In the genomic region with DNA sequence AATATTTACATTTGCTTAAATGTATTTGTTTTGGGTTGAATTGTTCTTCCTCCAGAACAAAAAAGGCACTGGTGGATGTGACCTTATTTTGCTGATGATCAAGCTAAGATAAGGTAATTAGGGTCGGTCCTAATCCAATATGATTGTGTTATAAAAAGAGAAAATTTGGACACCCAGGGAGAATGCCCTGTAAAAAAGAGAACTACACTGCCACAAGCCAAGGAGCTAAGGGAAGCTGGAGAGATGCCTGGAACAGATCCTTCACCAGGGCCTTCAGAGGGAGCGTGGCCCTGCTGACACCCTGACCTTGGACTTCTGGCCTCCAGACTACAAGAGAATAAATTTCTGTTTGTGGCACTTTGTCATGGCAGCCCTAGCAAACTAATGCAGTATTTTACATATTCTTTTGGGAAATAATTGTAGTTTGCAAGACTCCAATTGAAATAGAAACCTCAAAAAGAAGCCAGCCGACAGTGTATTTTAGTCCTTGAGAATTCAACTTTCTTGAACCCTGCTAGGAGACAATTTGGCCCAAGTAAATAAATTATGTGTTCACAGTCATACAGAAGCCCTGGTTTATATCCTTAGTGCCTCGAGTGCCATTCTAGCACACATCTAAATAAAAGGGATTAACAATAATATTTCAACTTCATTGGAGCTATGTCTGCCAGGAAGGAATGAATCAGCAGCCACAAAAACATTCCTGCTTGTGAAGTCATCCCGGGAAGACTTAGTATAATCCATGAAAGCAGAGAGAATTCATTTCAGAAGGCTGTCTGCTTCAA, we compare ENCODE assay signal across 9 cellular contexts.
A peak's percentile ranks its signal among the peaks of the same experiment; 100 is the strongest.
DNase-seq lines count a peak whose midpoint lies in the region; ATAC-seq and TF ChIP-seq lines count a peak whose summit lies in the region.
"Had no signal": no experiment of that assay in that cellular context is flagged by ENCODE, and none has a peak within 500 bp of the region (broad histone marks: within the 10 kb centered on the region; RNA-seq: fewer than 3 reads in every experiment).

No MANE protein-coding gene starts in this region.

- H3K27ac Mint-ChIP-seq in HFFc6 (peak overlapping the region; percentile 90), CD14-positive monocyte (no peak overlapping the region)

- H3K4me3 Mint-ChIP-seq in HFFc6 (peak overlapping the region; percentile 76), CD14-positive monocyte (no peak overlapping the region)

- DNase-seq in HFFc6 = peak; percentile 93
- peak; percentile 57 for DNase-seq in brain pericyte (ENCODE audit: low read depth, low spot score)
- DNase-seq in kidney epithelial cell (ENCODE audit: low read depth) = peak; percentile 92
- DNase-seq in stromal cell of bone marrow (ENCODE audit: low read depth) = peak; percentile 96
- DNase-seq in CD14-positive monocyte (ENCODE audit: low spot score) = no peak

- intact Hi-C loops in CD14-positive monocyte (cut with micrococcal nuclease) = no loop called here

- H3K4me1 Mint-ChIP-seq in HFFc6 (ENCODE audit: low read depth) (peaks cover 68% of the 10 kb centered on the region), CD14-positive monocyte (peaks cover 6% of the 10 kb centered on the region)

- no peak overlapping the region for H3K4me3 ChIP-seq in kidney epithelial cell (ENCODE audit: low read depth, low read length)
- H3K4me3 ChIP-seq: GM12878 had no signal

- no peaks in the 10 kb centered on the region for H3K36me3 ChIP-seq in kidney epithelial cell (ENCODE audit: control insufficient read depth, insufficient read depth, low read length)

- TF ChIP-seq CTCF in HFFc6 (IDR thresholded peaks at IDR 0.05) = no peak
- no peak for TF ChIP-seq CTCF in kidney epithelial cell (IDR thresholded peaks at IDR 0.05; ENCODE audit: insufficient read depth, low read length, poor library complexity, severe bottlenecking)
- no peak for TF ChIP-seq CTCF in CD14-positive monocyte (IDR thresholded peaks at IDR 0.05)

- peaks cover 5% of the 10 kb centered on the region; the same call in 1 of the 2 replicates for H3K36me3 Mint-ChIP-seq in HFFc6 (ENCODE audit: low read depth)
- H3K36me3 Mint-ChIP-seq in CD14-positive monocyte = no peaks in the 10 kb centered on the region

- peaks cover 2% of the 10 kb centered on the region for H3K27me3 Mint-ChIP-seq in HFFc6 (ENCODE audit: insufficient read depth)
- H3K27me3 Mint-ChIP-seq in CD14-positive monocyte (ENCODE audit: low read depth in 3 of 3) = peaks cover 0 to 2% (median 1%) of the 10 kb centered on the region in 3 donors

- no peak for ATAC-seq in HG03460 (IDR thresholded peaks at IDR 0.05; ENCODE audit: unreplicated experiment)
- ATAC-seq in GM21786 (IDR thresholded peaks at IDR 0.05; ENCODE audit: unreplicated experiment) = no peak
- no peak for ATAC-seq in HG03139 (IDR thresholded peaks at IDR 0.05; ENCODE audit: unreplicated experiment)
- ATAC-seq: GM12878 had no signal

- no peaks in the 10 kb centered on the region for H3K27me3 ChIP-seq in kidney epithelial cell (ENCODE audit: control insufficient read depth, insufficient read depth, low read length)

- H3K9me3 Mint-ChIP-seq in HFFc6 = no peaks in the 10 kb centered on the region
- H3K9me3 Mint-ChIP-seq in CD14-positive monocyte = no peaks in the 10 kb centered on the region
